Comparison of ENCODE assay signal across 15 cellular contexts in the genomic region with DNA sequence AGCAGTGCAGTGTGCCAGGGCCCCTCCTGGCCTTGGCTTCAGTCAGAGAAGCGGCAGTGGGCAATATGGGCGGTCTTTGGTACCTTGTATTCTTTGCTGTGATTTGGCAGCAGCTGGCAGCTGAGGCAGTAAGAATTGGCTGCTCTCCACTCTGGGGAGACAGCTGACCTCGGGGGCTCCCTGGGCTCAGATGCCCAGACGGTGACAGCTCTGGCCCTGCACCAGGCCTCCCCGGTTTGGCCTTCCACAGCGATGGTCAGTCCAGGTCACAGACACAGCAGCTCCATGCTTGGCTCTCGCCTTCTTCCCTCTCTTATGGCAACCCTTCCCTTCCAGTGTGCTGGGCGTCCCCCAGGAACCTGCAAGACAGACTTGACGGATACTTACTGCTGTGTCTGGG.
DNase-seq lines count a peak whose midpoint lies in the region; ATAC-seq and TF ChIP-seq lines count a peak whose summit lies in the region.
"Had no signal": no experiment of that assay in that cellular context is flagged by ENCODE, and none has a peak within 500 bp of the region (broad histone marks: within the 10 kb centered on the region; RNA-seq: fewer than 3 reads in every experiment).

No MANE protein-coding gene starts in this region.

- peak overlapping the region in 1 of 2 donors; percentile 7 for H3K27ac ChIP-seq in right atrium auricular region
- no peak overlapping the region for H3K27ac ChIP-seq in right cardiac atrium (ENCODE audit: low read length)
- H3K27ac ChIP-seq in breast epithelium: no peak overlapping the region
- H3K27ac ChIP-seq: gastroesophageal sphincter, right lobe of liver had no signal

- DNase-seq in Right ventricle myocardium superior (no peak), right atrium auricular region (ENCODE audit: low spot score) (no peak), right cardiac atrium (peak; percentile 55 to 80 (median 78)), NCI-H187 (lab: John Stamatoyannopoulos, UW) (no peak), breast epithelium (ENCODE audit: low spot score in 2 of 2) (no peak), natural killer cell (no peak)
- no peak for DNase-seq in activated T-helper 1 cell treated with anti-CD3 and anti-CD28 coated beads, Interleukin-12 subunit alpha, Interleukin-12 subunit beta, Interleukin-2, Interleukin-4 antibody, amounts not matched to agents 30 ng/mL and 10 ng/mL and 1 ng/mL, durations not matched to agents 14 hours and 24 hours and 36 hours (ENCODE audit: low spot score)
- DNase-seq: activated CD8-positive, alpha-beta memory T cell treated with anti-CD3 and anti-CD28 coated beads for 24 hours; immature natural killer cell; NCI-H2029; NCI-H524; right lobe of liver; stimulated activated CD4-positive, alpha-beta T cell treated with anti-CD3 and anti-CD28 coated beads, Interleukin-2, amount 100 ng/mL, for 24 hours had no signal

- intact Hi-C loops in Right ventricle myocardium superior (cut with DNase I) (no loop called here), right cardiac atrium (cut with DNase I) (no loop called here), breast epithelium (cut with DNase I; ENCODE audit: low total_unique reads) (no loop called here), natural killer cell (cut with micrococcal nuclease) (no loop called here)
- intact Hi-C loops in activated T-helper 1 cell treated with anti-CD3 and anti-CD28 coated beads, Interleukin-12 subunit alpha, Interleukin-12 subunit beta, Interleukin-2, Interleukin-4 antibody, amounts not matched to agents 30 ng/mL and 10 ng/mL and 1 ng/mL, durations not matched to agents 14 hours and 24 hours and 36 hours (cut with micrococcal nuclease): loop anchor here (1.0 kb wide), 1 partner anchor 7 kb away; no protein-coding TSS in a partner anchor

- no peaks in the 10 kb centered on the region for H3K9me3 ChIP-seq in right atrium auricular region
- no peaks in the 10 kb centered on the region for H3K9me3 ChIP-seq in right cardiac atrium (ENCODE audit: control insufficient read depth, low read length)
- H3K9me3 ChIP-seq in breast epithelium: no peaks in the 10 kb centered on the region
- H3K9me3 ChIP-seq: gastroesophageal sphincter, right lobe of liver had no signal

- no peaks in the 10 kb centered on the region for H3K27me3 Mint-ChIP-seq in activated T-helper 1 cell treated with anti-CD3 and anti-CD28 coated beads, Interleukin-12 subunit alpha, Interleukin-12 subunit beta, Interleukin-2, Interleukin-4 antibody, amounts not matched to agents 30 ng/mL and 10 ng/mL and 1 ng/mL, durations not matched to agents 14 hours and 24 hours and 36 hours (ENCODE audit: insufficient read depth)
- peaks cover 0 to 9% of the 10 kb centered on the region in 2 donors for H3K27me3 Mint-ChIP-seq in natural killer cell (ENCODE audit: low read depth in 2 of 2)

- TF ChIP-seq CTCF in right atrium auricular region (IDR thresholded peaks at IDR 0.05): no peak
- no peak for TF ChIP-seq CTCF in breast epithelium (IDR thresholded peaks at IDR 0.05)
- no peak for TF ChIP-seq CTCF in natural killer cell (IDR thresholded peaks at IDR 0.05)

- H3K4me3 Mint-ChIP-seq in activated T-helper 1 cell treated with anti-CD3 and anti-CD28 coated beads, Interleukin-12 subunit alpha, Interleukin-12 subunit beta, Interleukin-2, Interleukin-4 antibody, amounts not matched to agents 30 ng/mL and 10 ng/mL and 1 ng/mL, durations not matched to agents 14 hours and 24 hours and 36 hours: no peak overlapping the region
- no peak overlapping the region for H3K4me3 Mint-ChIP-seq in natural killer cell
- H3K4me3 Mint-ChIP-seq: immature natural killer cell had no signal

- H3K4me1 ChIP-seq in right atrium auricular region (peaks cover 0 to 1% of the 10 kb centered on the region in 2 donors), right cardiac atrium (ENCODE audit: control insufficient read depth, insufficient read depth, low read length) (no peaks in the 10 kb centered on the region), breast epithelium (no peaks in the 10 kb centered on the region)
- H3K4me1 ChIP-seq: right lobe of liver had no signal

- WGBS in right cardiac atrium: 36% methylated on average over 9 of the region's 9 CpGs

- ATAC-seq in Right ventricle myocardium superior (ENCODE audit: poor library complexity) (peak; percentile 74), right cardiac atrium (peak; percentile 75 to 77), GM19463 (IDR thresholded peaks at IDR 0.05; ENCODE audit: unreplicated experiment) (no peak), natural killer cell (no peak)
- ATAC-seq: gastroesophageal sphincter, right lobe of liver had no signal

- H3K4me1 Mint-ChIP-seq in activated T-helper 1 cell treated with anti-CD3 and anti-CD28 coated beads, Interleukin-12 subunit alpha, Interleukin-12 subunit beta, Interleukin-2, Interleukin-4 antibody, amounts not matched to agents 30 ng/mL and 10 ng/mL and 1 ng/mL, durations not matched to agents 14 hours and 24 hours and 36 hours (ENCODE audit: low read depth): peaks cover 35% of the 10 kb centered on the region
- peaks cover 3 to 6% of the 10 kb centered on the region in 2 donors for H3K4me1 Mint-ChIP-seq in natural killer cell

- H3K27me3 ChIP-seq in right atrium auricular region: no peaks in the 10 kb centered on the region
- no peaks in the 10 kb centered on the region for H3K27me3 ChIP-seq in right cardiac atrium (ENCODE audit: control insufficient read depth, insufficient read depth)
- peaks cover 0 to 45% of the 10 kb centered on the region in 2 donors for H3K27me3 ChIP-seq in breast epithelium
- H3K27me3 ChIP-seq: gastroesophageal sphincter, right lobe of liver had no signal

- H3K36me3 Mint-ChIP-seq in activated T-helper 1 cell treated with anti-CD3 and anti-CD28 coated beads, Interleukin-12 subunit alpha, Interleukin-12 subunit beta, Interleukin-2, Interleukin-4 antibody, amounts not matched to agents 30 ng/mL and 10 ng/mL and 1 ng/mL, durations not matched to agents 14 hours and 24 hours and 36 hours (ENCODE audit: low read depth): no peaks in the 10 kb centered on the region
- no peaks in the 10 kb centered on the region for H3K36me3 Mint-ChIP-seq in natural killer cell

- H3K4me3 ChIP-seq in right atrium auricular region (no peak overlapping the region), right cardiac atrium (ENCODE audit: low read length) (no peak overlapping the region), breast epithelium (no peak overlapping the region)
- H3K4me3 ChIP-seq: gastroesophageal sphincter, right lobe of liver had no signal

- no peak for TF ChIP-seq POLR2A in breast epithelium (IDR thresholded peaks at IDR 0.05)

- H3K36me3 ChIP-seq in right atrium auricular region (no peaks in the 10 kb centered on the region), breast epithelium (no peaks in the 10 kb centered on the region)
- H3K36me3 ChIP-seq: gastroesophageal sphincter, right lobe of liver had no signal

- peaks cover 3% of the 10 kb centered on the region for H3K9me3 Mint-ChIP-seq in activated T-helper 1 cell treated with anti-CD3 and anti-CD28 coated beads, Interleukin-12 subunit alpha, Interleukin-12 subunit beta, Interleukin-2, Interleukin-4 antibody, amounts not matched to agents 30 ng/mL and 10 ng/mL and 1 ng/mL, durations not matched to agents 14 hours and 24 hours and 36 hours
- peaks cover 0 to 2% of the 10 kb centered on the region in 2 donors for H3K9me3 Mint-ChIP-seq in natural killer cell
- H3K9me3 Mint-ChIP-seq: immature natural killer cell had no signal

- peak overlapping the region; percentile 91 for H3K27ac Mint-ChIP-seq in activated T-helper 1 cell treated with anti-CD3 and anti-CD28 coated beads, Interleukin-12 subunit alpha, Interleukin-12 subunit beta, Interleukin-2, Interleukin-4 antibody, amounts not matched to agents 30 ng/mL and 10 ng/mL and 1 ng/mL, durations not matched to agents 14 hours and 24 hours and 36 hours
- no peak overlapping the region for H3K27ac Mint-ChIP-seq in natural killer cell
- H3K27ac Mint-ChIP-seq: immature natural killer cell had no signal

Comparison
In these comparisons a context has a peak if more than half of its experiments do, and no peak if none do; other contexts are left out.
1. DNase-seq: peak in right cardiac atrium (3 of 3); none in Right ventricle myocardium superior (single experiment), right atrium auricular region (single experiment), activated T-helper 1 cell treated with anti-CD3 and anti-CD28 coated beads, Interleukin-12 subunit alpha, Interleukin-12 subunit beta, Interleukin-2, Interleukin-4 antibody, amounts not matched to agents 30 ng/mL and 10 ng/mL and 1 ng/mL, durations not matched to agents 14 hours and 24 hours and 36 hours (single experiment), NCI-H187 (0 of 2), breast epithelium (0 of 2) and natural killer cell (single experiment).
2. ATAC-seq: peak in Right ventricle myocardium superior (single experiment) and right cardiac atrium (2 of 2); none in GM19463 (single experiment) and natural killer cell (0 of 3).